In the genomic region with DNA sequence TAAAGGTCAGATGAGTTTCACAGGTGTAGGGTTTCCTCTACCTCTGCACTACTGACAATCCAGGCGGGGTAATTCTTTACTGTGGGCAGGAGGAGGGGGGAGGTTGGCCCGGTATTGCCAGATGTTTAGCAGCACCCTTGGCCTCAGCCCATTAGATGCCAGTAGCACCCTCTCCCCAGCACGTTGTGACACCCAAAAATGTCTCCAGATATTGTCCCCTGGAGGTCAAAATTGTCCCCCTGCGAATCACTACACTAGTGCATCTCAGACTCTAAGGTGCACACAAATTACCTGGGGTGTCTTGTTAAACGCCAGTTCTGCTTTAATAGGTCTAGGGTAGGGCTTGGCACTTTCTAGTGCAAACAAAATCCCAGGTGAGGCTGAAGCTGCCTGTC, we compare ENCODE assay signal across 1 cellular context.
TF ChIP-seq lines count a peak whose summit lies in the region.

No MANE protein-coding gene starts in this region.

TF ChIP-seq in GM23338, 12 proteins besides CTCF, POLR2A, EP300 and RAD21 (continued from another document):
- TF ChIP-seq, protein P1, sequence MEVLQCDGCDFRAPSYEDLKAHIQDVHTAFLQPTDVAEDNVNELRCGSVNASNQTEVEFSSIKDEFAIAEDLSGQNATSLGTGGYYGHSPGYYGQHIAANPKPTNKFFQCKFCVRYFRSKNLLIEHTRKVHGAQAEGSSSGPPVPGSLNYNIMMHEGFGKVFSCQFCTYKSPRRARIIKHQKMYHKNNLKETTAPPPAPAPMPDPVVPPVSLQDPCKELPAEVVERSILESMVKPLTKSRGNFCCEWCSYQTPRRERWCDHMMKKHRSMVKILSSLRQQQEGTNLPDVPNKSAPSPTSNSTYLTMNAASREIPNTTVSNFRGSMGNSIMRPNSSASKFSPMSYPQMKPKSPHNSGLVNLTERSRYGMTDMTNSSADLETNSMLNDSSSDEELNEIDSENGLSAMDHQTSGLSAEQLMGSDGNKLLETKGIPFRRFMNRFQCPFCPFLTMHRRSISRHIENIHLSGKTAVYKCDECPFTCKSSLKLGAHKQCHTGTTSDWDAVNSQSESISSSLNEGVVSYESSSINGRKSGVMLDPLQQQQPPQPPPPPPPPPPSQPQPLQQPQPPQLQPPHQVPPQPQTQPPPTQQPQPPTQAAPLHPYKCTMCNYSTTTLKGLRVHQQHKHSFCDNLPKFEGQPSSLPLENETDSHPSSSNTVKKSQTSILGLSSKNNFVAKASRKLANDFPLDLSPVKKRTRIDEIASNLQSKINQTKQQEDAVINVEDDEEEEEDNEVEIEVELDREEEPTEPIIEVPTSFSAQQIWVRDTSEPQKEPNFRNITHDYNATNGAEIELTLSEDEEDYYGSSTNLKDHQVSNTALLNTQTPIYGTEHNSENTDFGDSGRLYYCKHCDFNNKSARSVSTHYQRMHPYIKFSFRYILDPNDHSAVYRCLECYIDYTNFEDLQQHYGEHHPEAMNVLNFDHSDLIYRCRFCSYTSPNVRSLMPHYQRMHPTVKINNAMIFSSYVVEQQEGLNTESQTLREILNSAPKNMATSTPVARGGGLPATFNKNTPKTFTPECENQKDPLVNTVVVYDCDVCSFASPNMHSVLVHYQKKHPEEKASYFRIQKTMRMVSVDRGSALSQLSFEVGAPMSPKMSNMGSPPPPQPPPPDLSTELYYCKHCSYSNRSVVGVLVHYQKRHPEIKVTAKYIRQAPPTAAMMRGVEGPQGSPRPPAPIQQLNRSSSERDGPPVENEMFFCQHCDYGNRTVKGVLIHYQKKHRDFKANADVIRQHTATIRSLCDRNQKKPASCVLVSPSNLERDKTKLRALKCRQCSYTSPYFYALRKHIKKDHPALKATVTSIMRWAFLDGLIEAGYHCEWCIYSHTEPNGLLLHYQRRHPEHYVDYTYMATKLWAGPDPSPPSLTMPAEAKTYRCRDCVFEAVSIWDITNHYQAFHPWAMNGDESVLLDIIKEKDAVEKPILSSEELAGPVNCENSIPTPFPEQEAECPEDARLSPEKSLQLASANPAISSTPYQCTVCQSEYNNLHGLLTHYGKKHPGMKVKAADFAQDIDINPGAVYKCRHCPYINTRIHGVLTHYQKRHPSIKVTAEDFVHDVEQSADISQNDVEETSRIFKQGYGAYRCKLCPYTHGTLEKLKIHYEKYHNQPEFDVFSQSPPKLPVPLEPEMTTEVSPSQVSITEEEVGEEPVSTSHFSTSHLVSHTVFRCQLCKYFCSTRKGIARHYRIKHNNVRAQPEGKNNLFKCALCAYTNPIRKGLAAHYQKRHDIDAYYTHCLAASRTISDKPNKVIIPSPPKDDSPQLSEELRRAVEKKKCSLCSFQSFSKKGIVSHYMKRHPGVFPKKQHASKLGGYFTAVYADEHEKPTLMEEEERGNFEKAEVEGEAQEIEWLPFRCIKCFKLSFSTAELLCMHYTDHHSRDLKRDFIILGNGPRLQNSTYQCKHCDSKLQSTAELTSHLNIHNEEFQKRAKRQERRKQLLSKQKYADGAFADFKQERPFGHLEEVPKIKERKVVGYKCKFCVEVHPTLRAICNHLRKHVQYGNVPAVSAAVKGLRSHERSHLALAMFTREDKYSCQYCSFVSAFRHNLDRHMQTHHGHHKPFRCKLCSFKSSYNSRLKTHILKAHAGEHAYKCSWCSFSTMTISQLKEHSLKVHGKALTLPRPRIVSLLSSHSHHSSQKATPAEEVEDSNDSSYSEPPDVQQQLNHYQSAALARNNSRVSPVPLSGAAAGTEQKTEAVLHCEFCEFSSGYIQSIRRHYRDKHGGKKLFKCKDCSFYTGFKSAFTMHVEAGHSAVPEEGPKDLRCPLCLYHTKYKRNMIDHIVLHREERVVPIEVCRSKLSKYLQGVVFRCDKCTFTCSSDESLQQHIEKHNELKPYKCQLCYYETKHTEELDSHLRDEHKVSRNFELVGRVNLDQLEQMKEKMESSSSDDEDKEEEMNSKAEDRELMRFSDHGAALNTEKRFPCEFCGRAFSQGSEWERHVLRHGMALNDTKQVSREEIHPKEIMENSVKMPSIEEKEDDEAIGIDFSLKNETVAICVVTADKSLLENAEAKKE (CRISPR knock-in tag; IDR thresholded peaks at IDR 0.05): no peak
- TF ChIP-seq EZH2phosphoT487 (IDR thresholded peaks at IDR 0.05; ENCODE audit: unreplicated experiment) (no peak), ZNF331 (CRISPR knock-in tag; IDR thresholded peaks at IDR 0.05; ENCODE audit: low read depth) (no peak)
- TF ChIP-seq, protein P2, sequence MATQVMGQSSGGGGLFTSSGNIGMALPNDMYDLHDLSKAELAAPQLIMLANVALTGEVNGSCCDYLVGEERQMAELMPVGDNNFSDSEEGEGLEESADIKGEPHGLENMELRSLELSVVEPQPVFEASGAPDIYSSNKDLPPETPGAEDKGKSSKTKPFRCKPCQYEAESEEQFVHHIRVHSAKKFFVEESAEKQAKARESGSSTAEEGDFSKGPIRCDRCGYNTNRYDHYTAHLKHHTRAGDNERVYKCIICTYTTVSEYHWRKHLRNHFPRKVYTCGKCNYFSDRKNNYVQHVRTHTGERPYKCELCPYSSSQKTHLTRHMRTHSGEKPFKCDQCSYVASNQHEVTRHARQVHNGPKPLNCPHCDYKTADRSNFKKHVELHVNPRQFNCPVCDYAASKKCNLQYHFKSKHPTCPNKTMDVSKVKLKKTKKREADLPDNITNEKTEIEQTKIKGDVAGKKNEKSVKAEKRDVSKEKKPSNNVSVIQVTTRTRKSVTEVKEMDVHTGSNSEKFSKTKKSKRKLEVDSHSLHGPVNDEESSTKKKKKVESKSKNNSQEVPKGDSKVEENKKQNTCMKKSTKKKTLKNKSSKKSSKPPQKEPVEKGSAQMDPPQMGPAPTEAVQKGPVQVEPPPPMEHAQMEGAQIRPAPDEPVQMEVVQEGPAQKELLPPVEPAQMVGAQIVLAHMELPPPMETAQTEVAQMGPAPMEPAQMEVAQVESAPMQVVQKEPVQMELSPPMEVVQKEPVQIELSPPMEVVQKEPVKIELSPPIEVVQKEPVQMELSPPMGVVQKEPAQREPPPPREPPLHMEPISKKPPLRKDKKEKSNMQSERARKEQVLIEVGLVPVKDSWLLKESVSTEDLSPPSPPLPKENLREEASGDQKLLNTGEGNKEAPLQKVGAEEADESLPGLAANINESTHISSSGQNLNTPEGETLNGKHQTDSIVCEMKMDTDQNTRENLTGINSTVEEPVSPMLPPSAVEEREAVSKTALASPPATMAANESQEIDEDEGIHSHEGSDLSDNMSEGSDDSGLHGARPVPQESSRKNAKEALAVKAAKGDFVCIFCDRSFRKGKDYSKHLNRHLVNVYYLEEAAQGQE (IDR thresholded peaks at IDR 0.05; ENCODE audit: unreplicated experiment): no peak
